In the genomic region with DNA sequence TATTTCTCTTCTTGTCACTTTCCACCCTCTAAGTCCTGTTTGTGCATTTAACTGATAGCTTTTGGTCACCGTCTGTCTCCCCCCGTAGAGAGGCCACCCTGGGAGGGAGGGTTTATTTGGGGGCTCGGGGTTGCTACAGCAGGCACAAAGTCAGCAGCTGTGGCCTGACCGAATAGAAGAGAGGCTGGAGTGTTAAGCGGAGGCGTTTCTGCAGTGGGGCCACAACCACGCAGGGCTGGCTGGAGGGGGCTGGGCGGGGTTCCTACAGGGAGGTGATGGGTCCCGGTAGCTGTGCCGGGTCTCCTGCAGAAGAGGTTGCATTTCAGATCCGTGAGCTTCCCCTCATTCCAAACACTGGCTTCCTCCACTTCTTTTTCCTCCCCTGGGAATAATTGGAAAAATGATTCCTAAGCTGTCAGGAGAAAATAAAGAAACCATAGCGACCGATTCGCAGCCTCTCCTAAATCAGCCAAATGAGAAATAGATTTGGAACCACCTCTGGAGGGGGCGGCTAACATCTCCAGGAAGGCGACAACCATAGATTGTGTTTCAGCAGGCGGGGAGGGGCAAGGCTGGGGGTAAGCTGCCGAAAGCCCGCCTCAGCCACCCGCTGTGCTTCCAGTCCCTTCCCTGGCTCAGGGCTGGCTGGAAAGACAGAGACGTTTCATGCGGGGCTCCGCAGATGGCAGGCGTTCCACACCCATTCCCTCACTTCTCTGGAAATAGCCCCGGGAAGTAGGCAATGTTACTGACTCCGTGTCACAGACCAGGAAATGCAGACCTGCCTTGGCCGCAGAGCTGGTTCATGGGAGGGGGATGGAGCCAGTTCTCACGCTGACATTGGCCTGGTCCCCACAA, we compare ENCODE assay signal across 9 cellular contexts.
A peak's percentile ranks its signal among the peaks of the same experiment; 100 is the strongest.
DNase-seq lines count a peak whose midpoint lies in the region; ATAC-seq, FAIRE-seq and TF ChIP-seq lines count a peak whose summit lies in the region.
"Had no signal": no experiment of that assay in that cellular context is flagged by ENCODE, and none has a peak within 500 bp of the region (broad histone marks: within the 10 kb centered on the region; RNA-seq: fewer than 3 reads in every experiment).

No MANE protein-coding gene starts in this region.

- H3K36me3 Mint-ChIP-seq in dendritic cell treated with granulocyte-macrophage colony-stimulating factor and Interleukin-4, amounts not matched to agents 40 ng/mL and 50 ng/mL, for 4 days (ENCODE audit: low read depth): no peaks in the 10 kb centered on the region

- no peak for FAIRE-seq in D721Med (lab: Jason Lieb, UNC)

- peak overlapping the region; percentile 29 to 41 for H3K9ac ChIP-seq in stomach smooth muscle (ENCODE audit: low read length in 2 of 2)

- peak; percentile 69 for DNase-seq in MG63
- no peak for DNase-seq in kidney epithelial cell (ENCODE audit: low read depth)
- DNase-seq in cortex of kidney (lab: John Stamatoyannopoulos, UW): no peak
- DNase-seq in mucosa of descending colon: no peak
- no peak for DNase-seq in D721Med (ENCODE audit: insufficient read length, low spot score)
- DNase-seq: activated CD8-positive, alpha-beta memory T cell treated with anti-CD3 and anti-CD28 coated beads, Interleukin-2, amount 50 U/mL, for 4 hours had no signal

- TF ChIP-seq CTCF in kidney epithelial cell (IDR thresholded peaks at IDR 0.05; ENCODE audit: insufficient read depth, low read length, poor library complexity, severe bottlenecking): no peak
- TF ChIP-seq CTCF in mucosa of descending colon (IDR thresholded peaks at IDR 0.05): no peak
- no peak for TF ChIP-seq CTCF in D721Med (IDR thresholded peaks at IDR 0.05; ENCODE audit: insufficient read depth, missing control alignments)

- H3K36me3 ChIP-seq in MG63 (no peaks in the 10 kb centered on the region), kidney epithelial cell (ENCODE audit: control insufficient read depth, insufficient read depth, low read length) (no peaks in the 10 kb centered on the region), stomach smooth muscle (ENCODE audit: control insufficient read depth in 2 of 2, insufficient read depth in 2 of 2, low read length in 2 of 2) (no peaks in the 10 kb centered on the region), mucosa of descending colon (ENCODE audit: low read depth) (no peaks in the 10 kb centered on the region)

- H3K27me3 ChIP-seq in MG63: no peaks in the 10 kb centered on the region
- H3K27me3 ChIP-seq in kidney epithelial cell (ENCODE audit: control insufficient read depth, insufficient read depth, low read length): no peaks in the 10 kb centered on the region
- H3K27me3 ChIP-seq in stomach smooth muscle (ENCODE audit: control insufficient read depth in 1 of 2, insufficient read depth in 2 of 2, low read length in 2 of 2): peaks cover 2 to 10% of the 10 kb centered on the region in 2 donors

- H3K4me3 Mint-ChIP-seq in dendritic cell treated with granulocyte-macrophage colony-stimulating factor and Interleukin-4, amounts not matched to agents 40 ng/mL and 50 ng/mL, for 4 days: peak overlapping the region; percentile 11

- H3K9me3 Mint-ChIP-seq in dendritic cell treated with granulocyte-macrophage colony-stimulating factor and Interleukin-4, amounts not matched to agents 40 ng/mL and 50 ng/mL, for 4 days: no peaks in the 10 kb centered on the region

- H3K4me3 ChIP-seq in MG63 (no peak overlapping the region; the same call in 1 of the 2 replicates), kidney epithelial cell (ENCODE audit: low read depth, low read length) (peak overlapping the region; percentile 1), stomach smooth muscle (ENCODE audit: low read length in 2 of 2) (peak overlapping the region; percentile 47 to 71), mucosa of descending colon (no peak overlapping the region)

- intact Hi-C loops in dendritic cell treated with granulocyte-macrophage colony-stimulating factor and Interleukin-4, amounts not matched to agents 40 ng/mL and 50 ng/mL, for 4 days (cut with micrococcal nuclease): no loop called here
- intact Hi-C loops in mucosa of descending colon (cut with DNase I, micrococcal nuclease): no loop called here

- H3K27ac Mint-ChIP-seq in dendritic cell treated with granulocyte-macrophage colony-stimulating factor and Interleukin-4, amounts not matched to agents 40 ng/mL and 50 ng/mL, for 4 days: no peak overlapping the region

- peaks cover 52% of the 10 kb centered on the region for H3K4me1 Mint-ChIP-seq in dendritic cell treated with granulocyte-macrophage colony-stimulating factor and Interleukin-4, amounts not matched to agents 40 ng/mL and 50 ng/mL, for 4 days (ENCODE audit: low read depth)

- H3K9me3 ChIP-seq in MG63 (no peaks in the 10 kb centered on the region), stomach smooth muscle (ENCODE audit: control insufficient read depth in 2 of 2, low read length in 2 of 2) (no peaks in the 10 kb centered on the region), mucosa of descending colon (no peaks in the 10 kb centered on the region)

- peaks cover 62% of the 10 kb centered on the region for H3K27me3 Mint-ChIP-seq in dendritic cell treated with granulocyte-macrophage colony-stimulating factor and Interleukin-4, amounts not matched to agents 40 ng/mL and 50 ng/mL, for 4 days

- H3K27ac ChIP-seq in stomach smooth muscle (ENCODE audit: low read length): no peak overlapping the region

- H3K4me1 ChIP-seq in stomach smooth muscle (ENCODE audit: control insufficient read depth, insufficient read depth, low read length): peaks cover 19% of the 10 kb centered on the region
- peaks cover 16% of the 10 kb centered on the region for H3K4me1 ChIP-seq in mucosa of descending colon (ENCODE audit: low read depth)

- ATAC-seq in GM21390 (IDR thresholded peaks at IDR 0.05; ENCODE audit: unreplicated experiment) (no peak), mucosa of descending colon (no peak)

Comparison
In these comparisons a context has a peak if more than half of its experiments do, and no peak if none do; other contexts are left out.
1. H3K4me3 ChIP-seq: peak in kidney epithelial cell (single experiment) and stomach smooth muscle (2 of 2); none in MG63 (single experiment) and mucosa of descending colon (single experiment).